ENCODE assay signal across 5 cellular contexts in genomic region chr4:38806251-38806650, GRCh38. TPM values are rescaled to one million over a fixed set of nuclear protein-coding genes. Genes with fewer than 3 reads are reported as not detected.
"Had no signal": no experiment of that assay in that cellular context is flagged by ENCODE, and none has a peak within 500 bp of the region (broad histone marks: within the 10 kb centered on the region; RNA-seq: fewer than 3 reads in every experiment).

No MANE protein-coding gene starts in this region.

RNA-seq across cellular contexts. Expression of gene TLR10, which starts 23.5 kb away (rescaled TPM):
- total RNA-seq: fibroblast of lung, mesothelial cell of epicardium, myocyte had no signal
- polyA plus RNA-seq: aorta, fibroblast of lung, right cardiac atrium had no signal
